1 cellular context compared by ENCODE assay signal in genomic region chr1:27526569-27527222, GRCh38.
TF ChIP-seq lines count a peak whose summit lies in the region.

No MANE protein-coding gene starts in this region.

TF ChIP-seq in K562, 482 proteins besides CTCF, POLR2A, EP300 and RAD21 (continued from another document and continues in another):
- TF ChIP-seq, protein P1, sequence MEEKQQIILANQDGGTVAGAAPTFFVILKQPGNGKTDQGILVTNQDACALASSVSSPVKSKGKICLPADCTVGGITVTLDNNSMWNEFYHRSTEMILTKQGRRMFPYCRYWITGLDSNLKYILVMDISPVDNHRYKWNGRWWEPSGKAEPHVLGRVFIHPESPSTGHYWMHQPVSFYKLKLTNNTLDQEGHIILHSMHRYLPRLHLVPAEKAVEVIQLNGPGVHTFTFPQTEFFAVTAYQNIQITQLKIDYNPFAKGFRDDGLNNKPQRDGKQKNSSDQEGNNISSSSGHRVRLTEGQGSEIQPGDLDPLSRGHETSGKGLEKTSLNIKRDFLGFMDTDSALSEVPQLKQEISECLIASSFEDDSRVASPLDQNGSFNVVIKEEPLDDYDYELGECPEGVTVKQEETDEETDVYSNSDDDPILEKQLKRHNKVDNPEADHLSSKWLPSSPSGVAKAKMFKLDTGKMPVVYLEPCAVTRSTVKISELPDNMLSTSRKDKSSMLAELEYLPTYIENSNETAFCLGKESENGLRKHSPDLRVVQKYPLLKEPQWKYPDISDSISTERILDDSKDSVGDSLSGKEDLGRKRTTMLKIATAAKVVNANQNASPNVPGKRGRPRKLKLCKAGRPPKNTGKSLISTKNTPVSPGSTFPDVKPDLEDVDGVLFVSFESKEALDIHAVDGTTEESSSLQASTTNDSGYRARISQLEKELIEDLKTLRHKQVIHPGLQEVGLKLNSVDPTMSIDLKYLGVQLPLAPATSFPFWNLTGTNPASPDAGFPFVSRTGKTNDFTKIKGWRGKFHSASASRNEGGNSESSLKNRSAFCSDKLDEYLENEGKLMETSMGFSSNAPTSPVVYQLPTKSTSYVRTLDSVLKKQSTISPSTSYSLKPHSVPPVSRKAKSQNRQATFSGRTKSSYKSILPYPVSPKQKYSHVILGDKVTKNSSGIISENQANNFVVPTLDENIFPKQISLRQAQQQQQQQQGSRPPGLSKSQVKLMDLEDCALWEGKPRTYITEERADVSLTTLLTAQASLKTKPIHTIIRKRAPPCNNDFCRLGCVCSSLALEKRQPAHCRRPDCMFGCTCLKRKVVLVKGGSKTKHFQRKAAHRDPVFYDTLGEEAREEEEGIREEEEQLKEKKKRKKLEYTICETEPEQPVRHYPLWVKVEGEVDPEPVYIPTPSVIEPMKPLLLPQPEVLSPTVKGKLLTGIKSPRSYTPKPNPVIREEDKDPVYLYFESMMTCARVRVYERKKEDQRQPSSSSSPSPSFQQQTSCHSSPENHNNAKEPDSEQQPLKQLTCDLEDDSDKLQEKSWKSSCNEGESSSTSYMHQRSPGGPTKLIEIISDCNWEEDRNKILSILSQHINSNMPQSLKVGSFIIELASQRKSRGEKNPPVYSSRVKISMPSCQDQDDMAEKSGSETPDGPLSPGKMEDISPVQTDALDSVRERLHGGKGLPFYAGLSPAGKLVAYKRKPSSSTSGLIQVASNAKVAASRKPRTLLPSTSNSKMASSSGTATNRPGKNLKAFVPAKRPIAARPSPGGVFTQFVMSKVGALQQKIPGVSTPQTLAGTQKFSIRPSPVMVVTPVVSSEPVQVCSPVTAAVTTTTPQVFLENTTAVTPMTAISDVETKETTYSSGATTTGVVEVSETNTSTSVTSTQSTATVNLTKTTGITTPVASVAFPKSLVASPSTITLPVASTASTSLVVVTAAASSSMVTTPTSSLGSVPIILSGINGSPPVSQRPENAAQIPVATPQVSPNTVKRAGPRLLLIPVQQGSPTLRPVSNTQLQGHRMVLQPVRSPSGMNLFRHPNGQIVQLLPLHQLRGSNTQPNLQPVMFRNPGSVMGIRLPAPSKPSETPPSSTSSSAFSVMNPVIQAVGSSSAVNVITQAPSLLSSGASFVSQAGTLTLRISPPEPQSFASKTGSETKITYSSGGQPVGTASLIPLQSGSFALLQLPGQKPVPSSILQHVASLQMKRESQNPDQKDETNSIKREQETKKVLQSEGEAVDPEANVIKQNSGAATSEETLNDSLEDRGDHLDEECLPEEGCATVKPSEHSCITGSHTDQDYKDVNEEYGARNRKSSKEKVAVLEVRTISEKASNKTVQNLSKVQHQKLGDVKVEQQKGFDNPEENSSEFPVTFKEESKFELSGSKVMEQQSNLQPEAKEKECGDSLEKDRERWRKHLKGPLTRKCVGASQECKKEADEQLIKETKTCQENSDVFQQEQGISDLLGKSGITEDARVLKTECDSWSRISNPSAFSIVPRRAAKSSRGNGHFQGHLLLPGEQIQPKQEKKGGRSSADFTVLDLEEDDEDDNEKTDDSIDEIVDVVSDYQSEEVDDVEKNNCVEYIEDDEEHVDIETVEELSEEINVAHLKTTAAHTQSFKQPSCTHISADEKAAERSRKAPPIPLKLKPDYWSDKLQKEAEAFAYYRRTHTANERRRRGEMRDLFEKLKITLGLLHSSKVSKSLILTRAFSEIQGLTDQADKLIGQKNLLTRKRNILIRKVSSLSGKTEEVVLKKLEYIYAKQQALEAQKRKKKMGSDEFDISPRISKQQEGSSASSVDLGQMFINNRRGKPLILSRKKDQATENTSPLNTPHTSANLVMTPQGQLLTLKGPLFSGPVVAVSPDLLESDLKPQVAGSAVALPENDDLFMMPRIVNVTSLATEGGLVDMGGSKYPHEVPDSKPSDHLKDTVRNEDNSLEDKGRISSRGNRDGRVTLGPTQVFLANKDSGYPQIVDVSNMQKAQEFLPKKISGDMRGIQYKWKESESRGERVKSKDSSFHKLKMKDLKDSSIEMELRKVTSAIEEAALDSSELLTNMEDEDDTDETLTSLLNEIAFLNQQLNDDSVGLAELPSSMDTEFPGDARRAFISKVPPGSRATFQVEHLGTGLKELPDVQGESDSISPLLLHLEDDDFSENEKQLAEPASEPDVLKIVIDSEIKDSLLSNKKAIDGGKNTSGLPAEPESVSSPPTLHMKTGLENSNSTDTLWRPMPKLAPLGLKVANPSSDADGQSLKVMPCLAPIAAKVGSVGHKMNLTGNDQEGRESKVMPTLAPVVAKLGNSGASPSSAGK (IDR thresholded peaks at IDR 0.05) = peak; percentile 73
- TF ChIP-seq CTCFL (IDR thresholded peaks at IDR 0.05; ENCODE audit: borderline replicate concordance, insufficient read depth, low read depth, low read length, poor library complexity, severe bottlenecking) = no peak
- TF ChIP-seq IRF9 (tag; IDR thresholded peaks at IDR 0.05) = peak; percentile 61
- peak; percentile 95 for TF ChIP-seq MCM3 (IDR thresholded peaks at IDR 0.05)
- peak; percentile 47; the same call in 1 of the 2 replicates for TF ChIP-seq ZEB2 (IDR thresholded peaks at IDR 0.05)
- TF ChIP-seq PPARD (CRISPR knock-in tag; IDR thresholded peaks at IDR 0.05) = no peak
- TF ChIP-seq PATZ1 (CRISPR knock-in tag; IDR thresholded peaks at IDR 0.05; ENCODE audit: borderline replicate concordance) = no peak
- no peak for TF ChIP-seq TAF15 (IDR thresholded peaks at IDR 0.05; ENCODE audit: low read depth, low read length)
- TF ChIP-seq, protein P2, sequence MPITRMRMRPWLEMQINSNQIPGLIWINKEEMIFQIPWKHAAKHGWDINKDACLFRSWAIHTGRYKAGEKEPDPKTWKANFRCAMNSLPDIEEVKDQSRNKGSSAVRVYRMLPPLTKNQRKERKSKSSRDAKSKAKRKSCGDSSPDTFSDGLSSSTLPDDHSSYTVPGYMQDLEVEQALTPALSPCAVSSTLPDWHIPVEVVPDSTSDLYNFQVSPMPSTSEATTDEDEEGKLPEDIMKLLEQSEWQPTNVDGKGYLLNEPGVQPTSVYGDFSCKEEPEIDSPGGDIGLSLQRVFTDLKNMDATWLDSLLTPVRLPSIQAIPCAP (CRISPR knock-in tag; IDR thresholded peaks at IDR 0.05; ENCODE audit: borderline replicate concordance) = no peak
- 0 out of 2 replicates have a peak, but pooled peaks have one; percentile 24 for TF ChIP-seq ZNF165 (CRISPR knock-in tag; IDR thresholded peaks at IDR 0.05; ENCODE audit: borderline replicate concordance)
- TF ChIP-seq, protein P3, sequence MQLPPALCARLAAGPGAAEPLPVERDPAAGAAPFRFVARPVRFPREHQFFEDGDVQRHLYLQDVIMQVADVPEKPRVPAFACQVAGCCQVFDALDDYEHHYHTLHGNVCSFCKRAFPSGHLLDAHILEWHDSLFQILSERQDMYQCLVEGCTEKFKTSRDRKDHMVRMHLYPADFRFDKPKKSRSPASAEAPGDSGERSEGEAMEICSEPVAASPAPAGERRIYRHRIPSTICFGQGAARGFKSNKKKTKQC (CRISPR knock-in tag; IDR thresholded peaks at IDR 0.05) = no peak; the same call in 1 of the 2 replicates
- no peak for TF ChIP-seq U2AF2 (optimal IDR thresholded peaks at IDR 0.05; ENCODE audit: low read depth, low read length)
- TF ChIP-seq RBM22 (IDR thresholded peaks at IDR 0.05; ENCODE audit: low read depth, low read length, poor library complexity, severe bottlenecking) = no peak
- no peak for TF ChIP-seq YY1 (IDR thresholded peaks at IDR 0.05; ENCODE audit: borderline replicate concordance in 1 of 3, control insufficient read depth in 1 of 3, extremely low read depth in 1 of 3, insufficient read depth in 3 of 3, insufficient read length in 1 of 3, insufficient replicate concordance in 2 of 3, low read depth in 1 of 3, low read length in 2 of 3)
- no peak; the same call in 1 of the 2 replicates for TF ChIP-seq PTRF (tag; IDR thresholded peaks at IDR 0.05)
- TF ChIP-seq TRIM28 (IDR thresholded peaks at IDR 0.05) = 0 out of 2 replicates have a peak, but pooled peaks have one; percentile 9
- no peak for TF ChIP-seq IFI16 (CRISPR knock-in tag; IDR thresholded peaks at IDR 0.05)
- no peak for TF ChIP-seq COPS2 (conservative IDR thresholded peaks at IDR 0.05)
- TF ChIP-seq FOXK1 (CRISPR knock-in tag; IDR thresholded peaks at IDR 0.05; ENCODE audit: borderline replicate concordance) = no peak; the same call in 1 of the 2 replicates
- no peak for TF ChIP-seq TCF7 (IDR thresholded peaks at IDR 0.05; ENCODE audit: borderline replicate concordance)
- no peak for TF ChIP-seq POLR2H (tag; IDR thresholded peaks at IDR 0.05; ENCODE audit: low read depth)
- TF ChIP-seq PRMT5 (CRISPR knock-in tag; IDR thresholded peaks at IDR 0.05) = no peak
- no peak for TF ChIP-seq ZNF77 (CRISPR knock-in tag; IDR thresholded peaks at IDR 0.05)
- no peak for TF ChIP-seq HEY1 (CRISPR knock-in tag; IDR thresholded peaks at IDR 0.05; ENCODE audit: borderline replicate concordance)
- TF ChIP-seq PTTG1 (tag; IDR thresholded peaks at IDR 0.05; ENCODE audit: low read depth) = no peak
- 0 out of 4 replicates have a peak, but pooled peaks of 1 of the 2 experiments have one; percentile 61 for TF ChIP-seq MCM7 (IDR thresholded peaks at IDR 0.05)
- TF ChIP-seq HMBOX1 (IDR thresholded peaks at IDR 0.05) = no peak
- no peak for TF ChIP-seq HCFC1 (IDR thresholded peaks at IDR 0.05; ENCODE audit: low read depth, low read length)
- no peak; the same call in 1 of the 2 replicates for TF ChIP-seq TCF3 (CRISPR knock-in tag; IDR thresholded peaks at IDR 0.05)
- no peak for TF ChIP-seq XRCC3 (IDR thresholded peaks at IDR 0.05)
- no peak for TF ChIP-seq HMGN3 (IDR thresholded peaks at IDR 0.05; ENCODE audit: borderline replicate concordance, extremely low read depth, insufficient read length, low read depth, low read length)
- TF ChIP-seq, protein P4, sequence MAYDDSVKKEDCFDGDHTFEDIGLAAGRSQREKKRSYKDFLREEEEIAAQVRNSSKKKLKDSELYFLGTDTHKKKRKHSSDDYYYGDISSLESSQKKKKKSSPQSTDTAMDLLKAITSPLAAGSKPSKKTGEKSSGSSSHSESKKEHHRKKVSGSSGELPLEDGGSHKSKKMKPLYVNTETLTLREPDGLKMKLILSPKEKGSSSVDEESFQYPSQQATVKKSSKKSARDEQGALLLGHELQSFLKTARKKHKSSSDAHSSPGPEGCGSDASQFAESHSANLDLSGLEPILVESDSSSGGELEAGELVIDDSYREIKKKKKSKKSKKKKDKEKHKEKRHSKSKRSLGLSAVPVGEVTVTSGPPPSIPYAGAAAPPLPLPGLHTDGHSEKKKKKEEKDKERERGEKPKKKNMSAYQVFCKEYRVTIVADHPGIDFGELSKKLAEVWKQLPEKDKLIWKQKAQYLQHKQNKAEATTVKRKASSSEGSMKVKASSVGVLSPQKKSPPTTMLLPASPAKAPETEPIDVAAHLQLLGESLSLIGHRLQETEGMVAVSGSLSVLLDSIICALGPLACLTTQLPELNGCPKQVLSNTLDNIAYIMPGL (CRISPR knock-in tag; IDR thresholded peaks at IDR 0.05) = 0 out of 2 replicates have a peak, but pooled peaks have one; percentile 66
- no peak for TF ChIP-seq NCOR1 (IDR thresholded peaks at IDR 0.05)
- TF ChIP-seq CHD1 (IDR thresholded peaks at IDR 0.05; ENCODE audit: low read length) = no peak
- no peak for TF ChIP-seq MEF2A (IDR thresholded peaks at IDR 0.05; ENCODE audit: control insufficient read depth, low read depth, low read length)
- TF ChIP-seq CBFB (CRISPR knock-in tag; IDR thresholded peaks at IDR 0.05) = peak; percentile 86; the same call in 1 of the 2 replicates
- TF ChIP-seq SMC3 (conservative IDR thresholded peaks at IDR 0.05; ENCODE audit: insufficient read depth, low read depth, low read length) = no peak
- no peak for TF ChIP-seq SNIP1 (IDR thresholded peaks at IDR 0.05; ENCODE audit: low read depth)
- TF ChIP-seq KLF16 (IDR thresholded peaks at IDR 0.05) = no peak
- TF ChIP-seq DDX20 (tag; IDR thresholded peaks at IDR 0.05; ENCODE audit: low read depth) = no peak
